ENCODE assay signal across 32 cellular contexts in the genomic region with DNA sequence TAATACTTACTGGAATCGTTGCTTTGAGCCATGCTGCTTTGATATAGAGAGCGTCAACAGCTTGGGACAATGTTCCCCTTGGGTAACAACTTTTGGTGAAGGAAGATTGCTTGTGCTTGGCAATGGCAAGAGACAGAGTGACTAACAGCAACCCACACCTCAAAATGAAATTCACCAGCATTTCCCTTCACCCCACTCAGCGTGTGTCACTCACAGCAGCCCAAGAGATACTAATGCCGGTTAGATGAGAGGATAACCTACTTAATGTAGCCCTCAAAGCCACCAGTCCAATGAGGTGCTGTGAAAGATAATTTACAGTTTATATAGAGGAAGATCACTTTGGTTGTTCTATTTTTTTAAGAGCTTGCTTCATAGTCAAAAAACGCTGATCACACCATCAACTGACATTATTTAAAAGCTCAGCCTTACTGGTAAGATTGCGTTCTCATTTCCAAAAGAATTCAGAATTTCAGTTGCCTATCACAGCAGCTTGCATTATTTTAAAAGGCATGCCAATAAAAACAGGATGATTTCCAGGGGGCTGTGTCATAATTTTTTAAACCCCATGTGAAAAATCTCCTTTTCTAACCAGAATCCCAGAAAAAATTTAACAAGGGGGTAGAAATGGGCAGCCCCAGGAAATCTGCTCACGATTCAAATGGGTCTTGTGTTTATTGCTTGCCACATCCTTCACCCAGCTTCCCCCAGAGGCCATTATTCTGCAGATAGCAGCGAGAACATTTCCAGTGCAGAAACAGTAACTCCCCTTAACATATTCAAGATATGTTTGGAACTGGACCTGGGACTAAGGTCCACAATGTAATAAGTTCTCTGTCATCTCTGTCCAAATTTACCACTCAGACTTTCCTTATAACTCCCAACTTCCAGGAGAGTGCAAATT. TPM values are rescaled to one million over a fixed set of nuclear protein-coding genes. Genes with fewer than 3 reads are reported as not detected.
DNase-seq lines count a peak whose midpoint lies in the region; ATAC-seq and TF ChIP-seq lines count a peak whose summit lies in the region.
"Had no signal": no experiment of that assay in that cellular context is flagged by ENCODE, and none has a peak within 500 bp of the region (broad histone marks: within the 10 kb centered on the region; RNA-seq: fewer than 3 reads in every experiment).

A gene with protein sequence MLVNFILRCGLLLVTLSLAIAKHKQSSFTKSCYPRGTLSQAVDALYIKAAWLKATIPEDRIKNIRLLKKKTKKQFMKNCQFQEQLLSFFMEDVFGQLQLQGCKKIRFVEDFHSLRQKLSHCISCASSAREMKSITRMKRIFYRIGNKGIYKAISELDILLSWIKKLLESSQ (minus strand): TSS at position 235 of the 901 bp plus-strand sequence. CDS start 54 bp downstream, at position 181.

- H3K4me3 ChIP-seq in PC-3 (ENCODE audit: low read length) (no peak within 1 kb of the TSS), brain microvascular endothelial cell (ENCODE audit: low read depth, low read length) (no peak within 1 kb of the TSS), sigmoid colon (no peak within 1 kb of the TSS), smooth muscle cell (no peak within 1 kb of the TSS)
- H3K4me3 ChIP-seq: heart left ventricle, K562, right atrium auricular region, uterus had no signal

- H3K4me1 ChIP-seq in PC-3 (ENCODE audit: insufficient read depth, low read length) (peaks cover 25% of the 10 kb centered on the region), sigmoid colon (peaks cover 0 to 48% (median 21%) of the 10 kb centered on the region in 4 donors), smooth muscle cell (ENCODE audit: low read depth) (peaks cover 4% of the 10 kb centered on the region)
- H3K4me1 ChIP-seq: foreskin keratinocyte, uterus had no signal

- H3K27ac Mint-ChIP-seq in natural killer cell treated with Interleukin-12 subunit alpha and Interleukin-12 subunit beta and Interleukin-15 and Interleukin-18, amount 100 ng/mL, for 72 hours, result peak within 1 kb of the TSS; percentile 68 to 91
- no peak within 1 kb of the TSS for H3K27ac Mint-ChIP-seq in natural killer cell
- H3K27ac Mint-ChIP-seq: stimulated activated naive B cell treated with anti-CD40 and anti-IgM and Interleukin-4, amounts not matched to agents 10 μg/mL and 1 μg/mL and 100 μg/mL, for 72 hours had no signal

- H3K27me3 ChIP-seq in PC-3 (ENCODE audit: low read length) (no peaks in the 10 kb centered on the region), brain microvascular endothelial cell (replicated peaks) (no peaks in the 10 kb centered on the region), sigmoid colon (no peaks in the 10 kb centered on the region), smooth muscle cell (ENCODE audit: low read depth) (peaks cover 17% of the 10 kb centered on the region)
- H3K27me3 ChIP-seq: foreskin keratinocyte, heart left ventricle, right atrium auricular region, uterus had no signal

- H3K9me3 ChIP-seq in PC-3 (ENCODE audit: low read length) (no peaks in the 10 kb centered on the region), sigmoid colon (no peaks in the 10 kb centered on the region), smooth muscle cell (replicated peaks; ENCODE audit: low read depth) (no peaks in the 10 kb centered on the region)
- H3K9me3 ChIP-seq: heart left ventricle, right atrium auricular region, uterus had no signal

- H4K20me1 ChIP-seq in PC-3 (ENCODE audit: low read length) (no peaks in the 10 kb centered on the region), smooth muscle cell (ENCODE audit: low read depth) (no peaks in the 10 kb centered on the region)

- H3K36me3 Mint-ChIP-seq in natural killer cell treated with Interleukin-12 subunit alpha and Interleukin-12 subunit beta and Interleukin-15 and Interleukin-18, amount 100 ng/mL, for 72 hours, result no peaks in the 10 kb centered on the region
- no peaks in the 10 kb centered on the region for H3K36me3 Mint-ChIP-seq in natural killer cell
- H3K36me3 Mint-ChIP-seq: stimulated activated naive B cell treated with anti-CD40 and anti-IgM and Interleukin-4, amounts not matched to agents 10 μg/mL and 1 μg/mL and 100 μg/mL, for 72 hours had no signal

- no peak for DNase-seq in natural killer cell treated with Interleukin-12 subunit alpha and Interleukin-12 subunit beta and Interleukin-15 and Interleukin-18, amount 100 ng/mL, for 72 hours (ENCODE audit: low spot score)
- DNase-seq in natural killer cell (no peak), PC-3 (no peak), brain microvascular endothelial cell (no peak), sigmoid colon (no peak), smooth muscle cell (lab: John Stamatoyannopoulos, UW; ENCODE audit: unreplicated experiment) (no peak), NCI-H2227 treated with DMSO at 0.1 percent for 48 hours (lab: John Stamatoyannopoulos, UW) (no peak)
- DNase-seq: activated CD4-positive, alpha-beta T cell treated with anti-CD3 and anti-CD28 coated beads for 4 hours; activated gamma-delta T cell treated with Interleukin-2 at 50 U/mL for 16 hours; C1 segment of cervical spinal cord; Calu3; cortex of kidney; DND-41; heart left ventricle; kidney; NCI-H1105; NCI-H2081; NCI-H446; NCI-H82; RPMI8226; stimulated activated CD4-positive, alpha-beta T cell treated with anti-CD3 and anti-CD28 coated beads, Interleukin-12 subunit alpha, Interleukin-12 subunit beta, amount 100 ng/mL, for 4 hours; stimulated activated CD4-positive, alpha-beta T cell treated with anti-CD3 and anti-CD28 coated beads, Interleukin-4, amount 100 ng/mL, for 4 hours; stimulated activated naive B cell treated with anti-CD40 and anti-IgM and Interleukin-4, amounts not matched to agents 10 μg/mL and 1 μg/mL and 100 μg/mL, for 72 hours; uterus had no signal

- H3F3A ChIP-seq in PC-3 (ENCODE audit: low read length, unreplicated experiment) (no peaks in the 10 kb centered on the region), smooth muscle cell (ENCODE audit: low read depth) (no peaks in the 10 kb centered on the region)

- in situ Hi-C loops in brain microvascular endothelial cell (cut with HindIII; ENCODE audit: low pct_ligation_motif_present, low sequenced_read_pairs), result no loop called here

- H3K4me1 Mint-ChIP-seq in natural killer cell treated with Interleukin-12 subunit alpha and Interleukin-12 subunit beta and Interleukin-15 and Interleukin-18, amount 100 ng/mL, for 72 hours (ENCODE audit: low read depth in 2 of 2), result peaks cover 47 to 60% of the 10 kb centered on the region in 2 donors
- peaks cover 6 to 7% of the 10 kb centered on the region in 2 donors for H3K4me1 Mint-ChIP-seq in natural killer cell

- POLR2A ChIA-PET in PC-3 (lab: Charles Lee; ENCODE audit: unreplicated experiment), result no interaction called here

- H3K36me3 ChIP-seq in PC-3 (ENCODE audit: low read depth, low read length), result no peaks in the 10 kb centered on the region
- no peaks in the 10 kb centered on the region for H3K36me3 ChIP-seq in brain microvascular endothelial cell (replicated peaks)
- H3K36me3 ChIP-seq in sigmoid colon, result no peaks in the 10 kb centered on the region
- no peaks in the 10 kb centered on the region for H3K36me3 ChIP-seq in smooth muscle cell (ENCODE audit: low read depth)
- H3K36me3 ChIP-seq: heart left ventricle, right atrium auricular region, uterus had no signal

- peak; percentile 74 for ATAC-seq in natural killer cell treated with Interleukin-12 subunit alpha and Interleukin-12 subunit beta and Interleukin-15 and Interleukin-18, amount 100 ng/mL, for 72 hours
- no peak for ATAC-seq in natural killer cell
- ATAC-seq in PC-3, result no peak
- no peak for ATAC-seq in HG03108 (IDR thresholded peaks at IDR 0.05; ENCODE audit: unreplicated experiment)
- ATAC-seq: foreskin keratinocyte; heart left ventricle; K562; stimulated activated naive B cell treated with anti-CD40 and anti-IgM and Interleukin-4, amounts not matched to agents 10 μg/mL and 1 μg/mL and 100 μg/mL, for 72 hours had no signal

- 72 to 83% methylated on average over 8 of the region's 8 CpGs for whole genome bisulfite sequencing in sigmoid colon, 2 donors
- 82% methylated on average over 8 of the region's 8 CpGs for WGBS in smooth muscle cell (ENCODE audit: low lambda C conversion rate)

- H2AFZ ChIP-seq in PC-3 (ENCODE audit: low read length) (no peak within 1 kb of the TSS), smooth muscle cell (ENCODE audit: low read depth) (no peak within 1 kb of the TSS)

- CTCF ChIA-PET in PC-3 (lab: Charles Lee), result no interaction called here

- no peak for TF ChIP-seq EP300 in sigmoid colon (IDR thresholded peaks at IDR 0.05)

- TF ChIP-seq POLR2A in sigmoid colon (IDR thresholded peaks at IDR 0.05), result no peak

- H3K9me2 ChIP-seq in PC-3 (replicated peaks; ENCODE audit: low read length), result no peaks in the 10 kb centered on the region

- TF ChIP-seq CTCF in natural killer cell (IDR thresholded peaks at IDR 0.05), result no peak
- TF ChIP-seq CTCF in PC-3 (conservative IDR thresholded peaks at IDR 0.05; ENCODE audit: low read depth, low read length), result no peak
- TF ChIP-seq CTCF in brain microvascular endothelial cell (IDR thresholded peaks at IDR 0.05; ENCODE audit: low read depth, low read length, missing control alignments), result no peak
- no peak for TF ChIP-seq CTCF in sigmoid colon (IDR thresholded peaks at IDR 0.05)
- no peak for TF ChIP-seq CTCF in smooth muscle cell (IDR thresholded peaks at IDR 0.05; ENCODE audit: borderline replicate concordance, insufficient read depth, poor library complexity, severe bottlenecking)

- H3K4me2 ChIP-seq in PC-3 (ENCODE audit: low read length) (peak within 1 kb of the TSS; percentile 14; the same call in 1 of the 2 replicates), smooth muscle cell (no peak within 1 kb of the TSS)

- H3K27ac ChIP-seq in PC-3 (ENCODE audit: low read length) (peak within 1 kb of the TSS; percentile 63), brain microvascular endothelial cell (peak within 1 kb of the TSS; percentile 60), sigmoid colon (peak within 1 kb of the TSS in 3 of 4 donors; percentile 65 to 67 (median 66)), smooth muscle cell (ENCODE audit: low read depth) (no peak within 1 kb of the TSS)
- H3K27ac ChIP-seq: foreskin keratinocyte, right atrium auricular region had no signal

- BruUV-seq in PC-3 (replicated peaks; lab: Mats Ljungman, UMichigan), result no TSS peak

- peaks cover 0 to 4% of the 10 kb centered on the region in 2 donors for H3K27me3 Mint-ChIP-seq in natural killer cell treated with Interleukin-12 subunit alpha and Interleukin-12 subunit beta and Interleukin-15 and Interleukin-18, amount 100 ng/mL, for 72 hours
- peaks cover 8 to 20% of the 10 kb centered on the region in 2 donors for H3K27me3 Mint-ChIP-seq in natural killer cell (ENCODE audit: low read depth in 2 of 2)

- H3K4me3 Mint-ChIP-seq in natural killer cell treated with Interleukin-12 subunit alpha and Interleukin-12 subunit beta and Interleukin-15 and Interleukin-18, amount 100 ng/mL, for 72 hours, result peak within 1 kb of the TSS; percentile 66
- no peak within 1 kb of the TSS for H3K4me3 Mint-ChIP-seq in natural killer cell
- H3K4me3 Mint-ChIP-seq: stimulated activated naive B cell treated with anti-CD40 and anti-IgM and Interleukin-4, amounts not matched to agents 10 μg/mL and 1 μg/mL and 100 μg/mL, for 72 hours had no signal

- H3K9me3 Mint-ChIP-seq in natural killer cell treated with Interleukin-12 subunit alpha and Interleukin-12 subunit beta and Interleukin-15 and Interleukin-18, amount 100 ng/mL, for 72 hours, result no peaks in the 10 kb centered on the region
- H3K9me3 Mint-ChIP-seq in natural killer cell, result no peaks in the 10 kb centered on the region
- H3K9me3 Mint-ChIP-seq: stimulated activated naive B cell treated with anti-CD40 and anti-IgM and Interleukin-4, amounts not matched to agents 10 μg/mL and 1 μg/mL and 100 μg/mL, for 72 hours had no signal

- no peak within 1 kb of the TSS for H3K9ac ChIP-seq in PC-3 (ENCODE audit: low read length)
- H3K9ac ChIP-seq in smooth muscle cell (ENCODE audit: low read depth), result no peak within 1 kb of the TSS

- H3K79me2 ChIP-seq in PC-3 (ENCODE audit: low read length), result no peaks in the 10 kb centered on the region
- no peaks in the 10 kb centered on the region for H3K79me2 ChIP-seq in smooth muscle cell (ENCODE audit: low read depth)

- intact Hi-C loops in natural killer cell (cut with micrococcal nuclease) (no loop called here), PC-3 (cut with micrococcal nuclease) (loop anchor here (10.0 kb wide), 1 partner anchor 449 kb away; no protein-coding TSS in a partner anchor), sigmoid colon (cut with DNase I) (no loop called here)

RNA-seq across cellular contexts. Expression of the gene that starts here (rescaled TPM):
- 10 to 100 TPM; 10.0 to 19.1 TPM for total RNA-seq in natural killer cell treated with Interleukin-12 subunit alpha and Interleukin-12 subunit beta and Interleukin-15 and Interleukin-18, amount 100 ng/mL, for 72 hours
- total RNA-seq in natural killer cell, result not detected
- total RNA-seq in PC-3 (2014; rRNA removed), result not detected in 2 replicates
- under 1 TPM in 1 of 4 donors, not detected in 3; 0.36 TPM for total RNA-seq in sigmoid colon
- polyA plus RNA-seq in sigmoid colon, result under 1 TPM in 1 of 3 donors, not detected in 2; 0.22 TPM
- total RNA-seq in smooth muscle cell, result not detected in 2 replicates
- not detected in 2 replicates for polyA plus RNA-seq in smooth muscle cell
- total RNA-seq: Calu3, foreskin keratinocyte, heart left ventricle, HT1080, K562, kidney, liver, MCF 10A, right atrium auricular region, uterus had no signal
- polyA plus RNA-seq: foreskin keratinocyte, heart left ventricle, K562, liver, neural cell had no signal

Comparison
In these comparisons a context has a peak if more than half of its experiments do, and no peak if none do; other contexts are left out.
1. RNA of the gene that starts here (total RNA-seq): 10.0 to 19.1 TPM in natural killer cell treated with Interleukin-12 subunit alpha and Interleukin-12 subunit beta and Interleukin-15 and Interleukin-18, amount 100 ng/mL, for 72 hours; not detected in natural killer cell, not detected in PC-3, 0.36 TPM in sigmoid colon and not detected in smooth muscle cell; every median in the first group is over 4 times any median in the second.
2. ATAC-seq: peak in natural killer cell treated with Interleukin-12 subunit alpha and Interleukin-12 subunit beta and Interleukin-15 and Interleukin-18, amount 100 ng/mL, for 72 hours (2 of 2); none in natural killer cell (0 of 3), PC-3 (single experiment) and HG03108 (single experiment).
3. H3K27ac Mint-ChIP-seq: peak in natural killer cell treated with Interleukin-12 subunit alpha and Interleukin-12 subunit beta and Interleukin-15 and Interleukin-18, amount 100 ng/mL, for 72 hours (2 of 2); none in natural killer cell (0 of 2).